ENCODE assay signal across 16 cellular contexts in genomic region chr2:61117534-61117933, GRCh38. TPM values are rescaled to one million over a fixed set of nuclear protein-coding genes. Genes with fewer than 3 reads are reported as not detected.
DNase-seq lines count a peak whose midpoint lies in the region; ATAC-seq lines count a peak whose summit lies in the region.
"Had no signal": no experiment of that assay in that cellular context is flagged by ENCODE, and none has a peak within 500 bp of the region (broad histone marks: within the 10 kb centered on the region; RNA-seq: fewer than 3 reads in every experiment).

No MANE protein-coding gene starts in this region.

- H3K27ac ChIP-seq in substantia nigra (ENCODE audit: low read depth, low read length, poor library complexity, severe bottlenecking): no peak overlapping the region

- H3K4me3 Mint-ChIP-seq in activated CD4-positive, alpha-beta T cell treated with anti-CD3 and anti-CD28 coated beads for 36 hours: no peak overlapping the region
- H3K4me3 Mint-ChIP-seq in T-helper 2 cell treated with Interferon-gamma antibody and Interleukin-4, amounts not matched to agents 5 μg/mL and 100 μg/mL, for 36 hours: no peak overlapping the region
- H3K4me3 Mint-ChIP-seq: activated naive CD4-positive, alpha-beta T cell treated with anti-CD3 and anti-CD28 coated beads, Interleukin-2, amount 50 U/mL, for 24 hours; immature natural killer cell; type B pancreatic cell had no signal

- H3K27ac Mint-ChIP-seq in activated CD4-positive, alpha-beta T cell treated with anti-CD3 and anti-CD28 coated beads for 36 hours: no peak overlapping the region
- no peak overlapping the region for H3K27ac Mint-ChIP-seq in T-helper 2 cell treated with Interferon-gamma antibody and Interleukin-4, amounts not matched to agents 5 μg/mL and 100 μg/mL, for 36 hours
- H3K27ac Mint-ChIP-seq: activated naive CD4-positive, alpha-beta T cell treated with anti-CD3 and anti-CD28 coated beads, Interleukin-2, amount 50 U/mL, for 24 hours; immature natural killer cell; type B pancreatic cell had no signal

- CTCF ChIA-PET in activated CD4-positive, alpha-beta T cell treated with anti-CD3 and anti-CD28 coated beads for 36 hours (lab: Charles Lee): no interaction called here

- no peaks in the 10 kb centered on the region for H3K9me3 Mint-ChIP-seq in activated CD4-positive, alpha-beta T cell treated with anti-CD3 and anti-CD28 coated beads for 36 hours (ENCODE audit: low read depth)
- H3K9me3 Mint-ChIP-seq in T-helper 2 cell treated with Interferon-gamma antibody and Interleukin-4, amounts not matched to agents 5 μg/mL and 100 μg/mL, for 36 hours: peaks cover 16% of the 10 kb centered on the region
- H3K9me3 Mint-ChIP-seq: activated naive CD4-positive, alpha-beta T cell treated with anti-CD3 and anti-CD28 coated beads, Interleukin-2, amount 50 U/mL, for 24 hours; immature natural killer cell had no signal

- H3K27me3 Mint-ChIP-seq in activated CD4-positive, alpha-beta T cell treated with anti-CD3 and anti-CD28 coated beads for 36 hours: no peaks in the 10 kb centered on the region
- no peaks in the 10 kb centered on the region for H3K27me3 Mint-ChIP-seq in T-helper 2 cell treated with Interferon-gamma antibody and Interleukin-4, amounts not matched to agents 5 μg/mL and 100 μg/mL, for 36 hours (ENCODE audit: low read depth)
- H3K27me3 Mint-ChIP-seq: activated naive CD4-positive, alpha-beta T cell treated with anti-CD3 and anti-CD28 coated beads, Interleukin-2, amount 50 U/mL, for 24 hours; type B pancreatic cell had no signal

- peaks cover 9% of the 10 kb centered on the region for H3K4me1 Mint-ChIP-seq in activated CD4-positive, alpha-beta T cell treated with anti-CD3 and anti-CD28 coated beads for 36 hours
- H3K4me1 Mint-ChIP-seq in T-helper 2 cell treated with Interferon-gamma antibody and Interleukin-4, amounts not matched to agents 5 μg/mL and 100 μg/mL, for 36 hours (ENCODE audit: low read depth): peaks cover 4% of the 10 kb centered on the region
- H3K4me1 Mint-ChIP-seq: activated naive CD4-positive, alpha-beta T cell treated with anti-CD3 and anti-CD28 coated beads, Interleukin-2, amount 50 U/mL, for 24 hours; immature natural killer cell had no signal

- H3K36me3 Mint-ChIP-seq in activated CD4-positive, alpha-beta T cell treated with anti-CD3 and anti-CD28 coated beads for 36 hours (ENCODE audit: low read depth): no peaks in the 10 kb centered on the region
- peaks cover 27% of the 10 kb centered on the region for H3K36me3 Mint-ChIP-seq in T-helper 2 cell treated with Interferon-gamma antibody and Interleukin-4, amounts not matched to agents 5 μg/mL and 100 μg/mL, for 36 hours (ENCODE audit: low read depth)

- no peak for DNase-seq in activated CD4-positive, alpha-beta T cell treated with anti-CD3 and anti-CD28 coated beads for 36 hours
- DNase-seq in activated CD4-positive, alpha-beta T cell treated with anti-CD3 and anti-CD28 coated beads, Interleukin-2, amount 50 U/mL, for 1 hour: no peak
- peak; percentile 74 for DNase-seq in NCI-H1048 (lab: John Stamatoyannopoulos, UW)
- DNase-seq in left kidney (ENCODE audit: low read depth, low spot score): peak; percentile 17
- no peak for DNase-seq in substantia nigra (lab: John Stamatoyannopoulos, UW)
- DNase-seq in hypothalamus (lab: John Stamatoyannopoulos, UW): no peak
- no peak for DNase-seq in T-helper 2 cell treated with Interferon-gamma antibody and Interleukin-4, amounts not matched to agents 5 μg/mL and 100 μg/mL, for 36 hours (ENCODE audit: low spot score)
- DNase-seq: 8988T; activated CD4-positive, alpha-beta T cell treated with anti-CD3 and anti-CD28 coated beads, Interleukin-2, amount 50 U/mL, for 48 hours; Caco-2; immature natural killer cell; NCI-H2171 treated with DMSO at 0.1 percent for 48 hours; OCI-M1 had no signal

- intact Hi-C loops in activated CD4-positive, alpha-beta T cell treated with anti-CD3 and anti-CD28 coated beads for 36 hours (cut with DNase I, micrococcal nuclease): no loop called here

- peak; percentile 53 for ATAC-seq in activated CD4-positive, alpha-beta T cell treated with anti-CD3 and anti-CD28 coated beads for 36 hours
- ATAC-seq in GM21619 (IDR thresholded peaks at IDR 0.05; ENCODE audit: unreplicated experiment): peak; percentile 86

- POLR2A ChIA-PET in activated CD4-positive, alpha-beta T cell treated with anti-CD3 and anti-CD28 coated beads for 36 hours (lab: Charles Lee): no interaction called here

RNA-seq across cellular contexts. Expression of gene C2orf74, which starts 44.5 kb away (rescaled TPM):
- 10 to 100 TPM; 10.0 to 14.2 TPM for total RNA-seq in activated CD4-positive, alpha-beta T cell treated with anti-CD3 and anti-CD28 coated beads for 36 hours
- total RNA-seq: Caco-2 had no signal

RNA-seq across cellular contexts. Expression of gene SANBR, which starts 51.9 kb away (rescaled TPM):
- 1 to 10 TPM; 2.5 to 3.0 TPM for total RNA-seq in activated CD4-positive, alpha-beta T cell treated with anti-CD3 and anti-CD28 coated beads for 36 hours

Comparison
In these comparisons a context has a peak if more than half of its experiments do, and no peak if none do; other contexts are left out.
1. DNase-seq: peak in NCI-H1048 (single experiment) and left kidney (single experiment); none in activated CD4-positive, alpha-beta T cell treated with anti-CD3 and anti-CD28 coated beads for 36 hours (single experiment), activated CD4-positive, alpha-beta T cell treated with anti-CD3 and anti-CD28 coated beads, Interleukin-2, amount 50 U/mL, for 1 hour (single experiment), substantia nigra (0 of 49), hypothalamus (0 of 51) and T-helper 2 cell treated with Interferon-gamma antibody and Interleukin-4, amounts not matched to agents 5 μg/mL and 100 μg/mL, for 36 hours (single experiment).